ENCODE assay signal across 8 cellular contexts in genomic region chr16:2194852-2195315, GRCh38.
DNase-seq lines count a peak whose midpoint lies in the region; TF ChIP-seq lines count a peak whose summit lies in the region.

No MANE protein-coding gene starts in this region.

- H3K27me3 ChIP-seq in neutrophil: peaks cover 70% of the 10 kb centered on the region

- peaks cover 0 to 11% of the 10 kb centered on the region in 2 experiments for H3K4me1 ChIP-seq in neutrophil (ENCODE audit: control insufficient read depth in 1 of 2, insufficient read depth in 1 of 2, low read depth in 1 of 2, low read length in 1 of 2)

- POLR2A ChIA-PET in AG04449 (lab: Yijun Ruan, JAX): interaction anchor here (0.6 to 1.9 kb wide), 2 partner anchors 11 to 40 kb away, joined by 3 to 11 read pairs; partner anchors contain the start of gene TRAF7
- POLR2A ChIA-PET in GM10248 (lab: Yijun Ruan, JAX): interaction anchor here (3.3 kb wide), 1 partner anchor 40 kb away, joined by 14 read pairs; the partner anchor contains the start of gene TRAF7

- H3K9me3 ChIP-seq in neutrophil: no peaks in the 10 kb centered on the region

- H3K36me3 ChIP-seq in neutrophil: no peaks in the 10 kb centered on the region

- peak; percentile 28 for TF ChIP-seq CTCF in AG04449 (IDR thresholded peaks at IDR 0.05; ENCODE audit: insufficient read depth, low read length, missing control alignments)
- TF ChIP-seq CTCF in GM10248 (IDR thresholded peaks at IDR 0.05; ENCODE audit: control extremely low read depth, extremely low read depth, low read depth, missing control alignments): peak; percentile 55
- TF ChIP-seq CTCF in neutrophil (IDR thresholded peaks at IDR 0.05): peak; percentile 30

- no peak overlapping the region for H3K27ac ChIP-seq in neutrophil

- DNase-seq in AG04449 (ENCODE audit: low read depth, low spot score) (no peak), GM10248 (ENCODE audit: extremely low spot score) (peak; percentile 75), NCI-H2107 treated with DMSO at 0.1 percent for 48 hours (lab: John Stamatoyannopoulos, UW; ENCODE audit: unreplicated experiment) (peak; percentile 47), erythroblast (lab: John Stamatoyannopoulos, UW) (peak; percentile 59 to 74), COLO829 (ENCODE audit: low spot score) (no peak), GOT3 (lab: John Stamatoyannopoulos, UW) (no peak)
- DNase-seq in activated CD4-positive, alpha-beta T cell treated with anti-CD3 and anti-CD28 coated beads, Interleukin-2, amount 50 U/mL, for 4 hours: peak; percentile 42 to 46

- CTCF ChIA-PET in AG04449 (lab: Yijun Ruan, JAX) (interaction anchor here (1.6 to 2.1 kb wide), 4 partner anchors 9 to 57 kb away, joined by 3 to 10 read pairs (median 6); partner anchors contain the start of gene ECI1), GM10248 (lab: Yijun Ruan, JAX) (interaction anchor here (0.6 to 2.2 kb wide), 26 partner anchors 8 to 317 kb away, joined by 3 to 20 read pairs (median 4); partner anchors contain the start of genes CCNF, ECI1 and MLST8)

- TF ChIP-seq POLR2A in erythroblast (IDR thresholded peaks at IDR 0.05; ENCODE audit: low read length): no peak

- H3K4me3 ChIP-seq in AG04449 (ENCODE audit: low read depth, low read length): no peak overlapping the region
- H3K4me3 ChIP-seq in neutrophil (ENCODE audit: low read depth in 1 of 2, low read length in 1 of 2): no peak overlapping the region

Comparison
In these comparisons a context has a peak if more than half of its experiments do, and no peak if none do; other contexts are left out.
1. DNase-seq: peak in GM10248 (single experiment), NCI-H2107 treated with DMSO at 0.1 percent for 48 hours (single experiment), activated CD4-positive, alpha-beta T cell treated with anti-CD3 and anti-CD28 coated beads, Interleukin-2, amount 50 U/mL, for 4 hours (2 of 2) and erythroblast (2 of 2); none in AG04449 (single experiment), COLO829 (single experiment) and GOT3 (single experiment).
2. Peak in every context shown above with its lines, with median percentiles within 50 percentile points of each other: CTCF ChIP-seq.